In the genomic region with DNA sequence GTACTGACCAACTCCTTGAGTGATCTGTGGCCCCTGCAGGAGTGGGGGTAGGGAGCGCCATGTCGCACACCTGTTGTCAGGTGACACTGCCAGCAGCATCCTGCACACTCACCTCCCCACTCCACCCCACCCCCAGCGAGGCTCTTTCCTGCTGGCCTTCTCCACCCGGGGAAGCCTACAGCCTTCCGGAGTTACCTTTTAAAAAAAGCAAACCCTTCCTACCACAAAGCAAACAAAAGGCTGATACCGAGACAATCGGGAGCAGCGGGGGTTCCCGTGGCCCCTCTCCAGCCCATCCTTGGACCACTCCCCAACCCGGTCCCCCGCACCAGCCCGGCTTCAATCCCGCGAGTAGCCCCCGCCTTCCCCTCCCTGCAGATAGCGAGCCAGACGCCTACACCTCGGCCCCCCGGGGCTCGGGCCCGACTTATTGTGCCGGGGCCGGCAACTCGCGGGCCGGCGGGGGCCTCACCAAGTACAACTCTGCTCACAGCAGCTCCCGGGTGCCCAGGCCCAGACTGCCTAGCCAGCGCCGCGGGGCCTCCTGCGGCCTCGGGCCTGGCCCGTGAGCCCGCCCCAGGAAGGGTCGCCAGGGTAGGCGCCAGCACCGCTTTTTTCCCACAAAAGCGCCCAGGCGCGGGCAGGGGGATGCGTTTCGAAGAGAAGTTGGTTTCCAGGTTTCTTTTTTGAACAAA, we compare ENCODE assay signal across 8 cellular contexts. TPM values are rescaled to one million over a fixed set of nuclear protein-coding genes. Genes with fewer than 3 reads are reported as not detected.
DNase-seq lines count a peak whose midpoint lies in the region; ATAC-seq and TF ChIP-seq lines count a peak whose summit lies in the region.

No MANE protein-coding gene starts in this region.

- peak overlapping the region; percentile 70 to 96 (median 81) for H3K4me3 ChIP-seq in gastrocnemius medialis

- DNase-seq in NK-92 treated with Interleukin-12 subunit alpha and Interleukin-12 subunit beta, amount 100 ng/mL, for 24 hours (lab: John Stamatoyannopoulos, UW): peak; percentile 35
- DNase-seq in NK-92 (lab: John Stamatoyannopoulos, UW; ENCODE audit: unreplicated experiment) (no peak), NCI-H774 (lab: John Stamatoyannopoulos, UW) (peak; percentile 15), left ventricle myocardium superior (peak; percentile 57), gastrocnemius medialis (peak; percentile 32 to 49), GM19240 (ENCODE audit: insufficient read length, low spot score) (no peak)
- peak; percentile 43 for DNase-seq in activated naive CD4-positive, alpha-beta T cell treated with Interleukin-2 at 50 U/mL for 16 hours

- ATAC-seq in HG02973 (IDR thresholded peaks at IDR 0.05; ENCODE audit: unreplicated experiment) (peak; percentile 35), left ventricle myocardium superior (peak; percentile 8), gastrocnemius medialis (peak; percentile 43 to 57)

- intact Hi-C loops in left ventricle myocardium superior (cut with micrococcal nuclease) (no loop called here), gastrocnemius medialis (cut with DNase I; ENCODE audit: low total_unique reads) (loop anchor here (2.0 to 10.0 kb wide), 3 partner anchors 34 to 154 kb away; no protein-coding TSS in a partner anchor)

- in situ Hi-C loops in gastrocnemius medialis (cut with MboI; ENCODE audit: low sequenced_read_pairs in 4 of 4): no loop called here

- no peak for TF ChIP-seq CTCF in gastrocnemius medialis (IDR thresholded peaks at IDR 0.05 in 4 of 5, conservative IDR thresholded peaks at IDR 0.05 in 1 of 5)

- TF ChIP-seq POLR2A in gastrocnemius medialis (IDR thresholded peaks at IDR 0.05): no peak

- no peaks in the 10 kb centered on the region for H3K27me3 ChIP-seq in gastrocnemius medialis

- H3K36me3 ChIP-seq in gastrocnemius medialis: no peaks in the 10 kb centered on the region

- H3K27ac ChIP-seq in gastrocnemius medialis: peak overlapping the region; percentile 76 to 93 (median 82)

- no peaks in the 10 kb centered on the region for H3K9me3 ChIP-seq in gastrocnemius medialis

- H3K4me1 ChIP-seq in gastrocnemius medialis: peaks cover 45 to 53% of the 10 kb centered on the region in 2 donors

RNA-seq across cellular contexts. Expression of gene MACROH2A1, which starts 0.7 kb away (rescaled TPM):
- 119 TPM for total RNA-seq in left ventricle myocardium superior
- 100 to 1,000 TPM; 104 to 167 (median 136) TPM for total RNA-seq in gastrocnemius medialis

RNA-seq across cellular contexts. Expression of gene DCANP1, which starts 48.8 kb away (rescaled TPM):
- total RNA-seq in left ventricle myocardium superior (not detected), gastrocnemius medialis (not detected)

RNA-seq across cellular contexts. Expression of gene TIFAB, which starts 53.8 kb away (rescaled TPM):
- not detected for total RNA-seq in left ventricle myocardium superior
- total RNA-seq in gastrocnemius medialis: not detected

Comparison
In these comparisons a context has a peak if more than half of its experiments do, and no peak if none do; other contexts are left out.
1. DNase-seq: peak in NK-92 treated with Interleukin-12 subunit alpha and Interleukin-12 subunit beta, amount 100 ng/mL, for 24 hours (single experiment), NCI-H774 (single experiment), activated naive CD4-positive, alpha-beta T cell treated with Interleukin-2 at 50 U/mL for 16 hours (single experiment), left ventricle myocardium superior (single experiment) and gastrocnemius medialis (2 of 2); none in NK-92 (single experiment) and GM19240 (single experiment).
2. Peak in every context shown above with its lines, with median percentiles within 50 percentile points of each other: ATAC-seq.